Comparison of ENCODE assay signal across 36 cellular contexts in genomic region chr7:49523870-49524269, GRCh38.
"Had no signal": no experiment of that assay in that cellular context is flagged by ENCODE, and none has a peak within 500 bp of the region (broad histone marks: within the 10 kb centered on the region; RNA-seq: fewer than 3 reads in every experiment).

No MANE protein-coding gene starts in this region.

- H3K27me3 Mint-ChIP-seq: activated B cell treated with CpG ODN at 0.5 μM for 24 hours; activated CD4-positive, alpha-beta memory T cell treated with anti-CD3 and anti-CD28 coated beads for 36 hours; activated naive CD8-positive, alpha-beta T cell treated with anti-CD3 and anti-CD28 coated beads for 36 hours; central memory CD8-positive, alpha-beta T cell; T-cell; T-helper 17 cell had no signal

- H3K9me3 Mint-ChIP-seq: activated B cell treated with CpG ODN at 0.5 μM for 24 hours; activated naive CD8-positive, alpha-beta T cell treated with anti-CD3 and anti-CD28 coated beads for 36 hours; activated T-helper 1 cell treated with anti-CD3 and anti-CD28 coated beads, Interleukin-12 subunit alpha, Interleukin-12 subunit beta, Interleukin-2, Interleukin-4 antibody, amounts not matched to agents 30 ng/mL and 10 ng/mL and 1 ng/mL, durations not matched to agents 14 hours and 24 hours and 36 hours had no signal

- H3K4me3 ChIP-seq: cardiac muscle cell, MG63, SJCRH30, SK-N-MC had no signal

- ATAC-seq: activated T-cell treated with anti-CD3 and anti-CD28 coated beads, Interleukin-2, amount 50 U/mL, for 4 hours; Panc1; T-cell; T-helper 17 cell had no signal

- H3K27ac ChIP-seq: brain microvascular endothelial cell, cardiac muscle cell, SJCRH30, SK-N-MC, VCaP had no signal

- DNase-seq: activated B cell treated with CpG ODN at 0.5 μM for 24 hours; activated CD4-positive, alpha-beta memory T cell treated with anti-CD3 and anti-CD28 coated beads for 36 hours; activated CD4-positive, alpha-beta T cell treated with anti-CD3 and anti-CD28 coated beads for 4 hours; activated CD4-positive, alpha-beta T cell treated with anti-CD3 and anti-CD28 coated beads, Interleukin-2, amount 50 U/mL, for 1 hour; activated CD4-positive, CD25-positive, alpha-beta regulatory T cell treated with anti-CD3 and anti-CD28 coated beads, Interleukin-2, amount 50 U/mL, for 72 hours; activated CD8-positive, alpha-beta memory T cell treated with anti-CD3 and anti-CD28 coated beads, Interleukin-2, amount 50 U/mL, for 4 hours; activated effector memory CD4-positive, alpha-beta T cell treated with Interleukin-2 at 50 U/mL for 16 hours; activated naive CD4-positive, alpha-beta T cell treated with anti-CD3 and anti-CD28 coated beads, Interleukin-2, amount 50 U/mL, for 16 hours; activated naive CD8-positive, alpha-beta T cell treated with anti-CD3 and anti-CD28 coated beads for 36 hours; activated T-cell treated with anti-CD3 and anti-CD28 coated beads for 4 hours; activated T-cell treated with anti-CD3 and anti-CD28 coated beads, Interleukin-2, amount 50 U/mL, for 4 hours; amniotic stem cell; aorta; brain microvascular endothelial cell; Kasumi-1; KG1; MG63; NCI-H1048; NCI-H1436 treated with DMSO at 0.1 percent for 48 hours; NCI-H1694 treated with DMSO at 0.1 percent for 48 hours; NCI-H2029; NCI-H345; NCI-H524 treated with DMSO at 0.1 percent for 48 hours; NK-92 treated with Interleukin-12 subunit alpha and Interleukin-12 subunit beta, amount 100 ng/mL, for 24 hours; OCI-M1; SHP77; SJCRH30; T-cell; T-helper 17 cell; T-helper 9 cell had no signal

- H3K4me1 Mint-ChIP-seq: activated B cell treated with CpG ODN at 0.5 μM for 24 hours; activated naive CD8-positive, alpha-beta T cell treated with anti-CD3 and anti-CD28 coated beads for 36 hours; central memory CD8-positive, alpha-beta T cell; T-cell; T-helper 17 cell had no signal

- H3K27ac Mint-ChIP-seq: activated B cell treated with CpG ODN at 0.5 μM for 24 hours; activated CD4-positive, alpha-beta memory T cell treated with anti-CD3 and anti-CD28 coated beads for 36 hours; activated naive CD8-positive, alpha-beta T cell treated with anti-CD3 and anti-CD28 coated beads for 36 hours; activated T-helper 1 cell treated with anti-CD3 and anti-CD28 coated beads, Interleukin-12 subunit alpha, Interleukin-12 subunit beta, Interleukin-2, Interleukin-4 antibody, amounts not matched to agents 30 ng/mL and 10 ng/mL and 1 ng/mL, durations not matched to agents 14 hours and 24 hours and 36 hours; T-cell; T-helper 17 cell had no signal

- H3K4me1 ChIP-seq: SJCRH30 had no signal

- H3K36me3 Mint-ChIP-seq: activated CD4-positive, alpha-beta memory T cell treated with anti-CD3 and anti-CD28 coated beads for 36 hours; activated naive CD8-positive, alpha-beta T cell treated with anti-CD3 and anti-CD28 coated beads for 36 hours; T-cell had no signal

- H3K27me3 ChIP-seq: brain microvascular endothelial cell, cardiac muscle cell, MG63 had no signal

- H3K9me3 ChIP-seq: MG63, SJCRH30 had no signal

- H3K4me3 Mint-ChIP-seq: activated B cell treated with CpG ODN at 0.5 μM for 24 hours; activated CD4-positive, alpha-beta memory T cell treated with anti-CD3 and anti-CD28 coated beads for 36 hours; activated naive CD8-positive, alpha-beta T cell treated with anti-CD3 and anti-CD28 coated beads for 36 hours; activated T-cell treated with anti-CD3 and anti-CD28 coated beads, Interleukin-2, amount 50 U/mL, for 4 hours; activated T-helper 1 cell treated with anti-CD3 and anti-CD28 coated beads, Interleukin-12 subunit alpha, Interleukin-12 subunit beta, Interleukin-2, Interleukin-4 antibody, amounts not matched to agents 30 ng/mL and 10 ng/mL and 1 ng/mL, durations not matched to agents 14 hours and 24 hours and 36 hours; central memory CD8-positive, alpha-beta T cell; T-cell; T-helper 17 cell had no signal

- H3K36me3 ChIP-seq: brain microvascular endothelial cell, cardiac muscle cell, MG63, SJCRH30 had no signal
